1 cellular context compared by ENCODE assay signal in genomic region chr17:38731526-38732294, GRCh38.
TF ChIP-seq lines count a peak whose summit lies in the region.

No MANE protein-coding gene starts in this region.

TF ChIP-seq in GM12878, 131 proteins besides CTCF, POLR2A, EP300 and RAD21:
- TF ChIP-seq TBL1XR1 (IDR thresholded peaks at IDR 0.05; ENCODE audit: low read depth, low read length) (no peak), ZSCAN29 (IDR thresholded peaks at IDR 0.05) (no peak), PML (IDR thresholded peaks at IDR 0.05; ENCODE audit: low read length) (no peak), PBX3 (IDR thresholded peaks at IDR 0.05; ENCODE audit: insufficient replicate concordance, low read depth, low read length) (no peak), ZZZ3 (IDR thresholded peaks at IDR 0.05; ENCODE audit: control insufficient read depth, insufficient read length, low read depth) (no peak), ZNF687 (IDR thresholded peaks at IDR 0.05) (no peak), LARP7 (IDR thresholded peaks at IDR 0.05) (no peak), MTA3 (IDR thresholded peaks at IDR 0.05; ENCODE audit: borderline replicate concordance, low read length) (no peak), BRCA1 (IDR thresholded peaks at IDR 0.05; ENCODE audit: low read depth, low read length) (no peak), BHLHE40 (IDR thresholded peaks at IDR 0.05; ENCODE audit: borderline replicate concordance in 1 of 2, low read depth in 2 of 2, low read length in 1 of 2) (no peak), USF1 (IDR thresholded peaks at IDR 0.05; ENCODE audit: borderline replicate concordance, extremely low read length, insufficient read depth, low read depth, low read length) (no peak), POLR2AphosphoS5 (IDR thresholded peaks at IDR 0.05; ENCODE audit: low read length) (no peak), GATAD2B (conservative IDR thresholded peaks at IDR 0.05; ENCODE audit: low read depth) (no peak), RAD51 (IDR thresholded peaks at IDR 0.05) (no peak)
- TF ChIP-seq, protein P1, sequence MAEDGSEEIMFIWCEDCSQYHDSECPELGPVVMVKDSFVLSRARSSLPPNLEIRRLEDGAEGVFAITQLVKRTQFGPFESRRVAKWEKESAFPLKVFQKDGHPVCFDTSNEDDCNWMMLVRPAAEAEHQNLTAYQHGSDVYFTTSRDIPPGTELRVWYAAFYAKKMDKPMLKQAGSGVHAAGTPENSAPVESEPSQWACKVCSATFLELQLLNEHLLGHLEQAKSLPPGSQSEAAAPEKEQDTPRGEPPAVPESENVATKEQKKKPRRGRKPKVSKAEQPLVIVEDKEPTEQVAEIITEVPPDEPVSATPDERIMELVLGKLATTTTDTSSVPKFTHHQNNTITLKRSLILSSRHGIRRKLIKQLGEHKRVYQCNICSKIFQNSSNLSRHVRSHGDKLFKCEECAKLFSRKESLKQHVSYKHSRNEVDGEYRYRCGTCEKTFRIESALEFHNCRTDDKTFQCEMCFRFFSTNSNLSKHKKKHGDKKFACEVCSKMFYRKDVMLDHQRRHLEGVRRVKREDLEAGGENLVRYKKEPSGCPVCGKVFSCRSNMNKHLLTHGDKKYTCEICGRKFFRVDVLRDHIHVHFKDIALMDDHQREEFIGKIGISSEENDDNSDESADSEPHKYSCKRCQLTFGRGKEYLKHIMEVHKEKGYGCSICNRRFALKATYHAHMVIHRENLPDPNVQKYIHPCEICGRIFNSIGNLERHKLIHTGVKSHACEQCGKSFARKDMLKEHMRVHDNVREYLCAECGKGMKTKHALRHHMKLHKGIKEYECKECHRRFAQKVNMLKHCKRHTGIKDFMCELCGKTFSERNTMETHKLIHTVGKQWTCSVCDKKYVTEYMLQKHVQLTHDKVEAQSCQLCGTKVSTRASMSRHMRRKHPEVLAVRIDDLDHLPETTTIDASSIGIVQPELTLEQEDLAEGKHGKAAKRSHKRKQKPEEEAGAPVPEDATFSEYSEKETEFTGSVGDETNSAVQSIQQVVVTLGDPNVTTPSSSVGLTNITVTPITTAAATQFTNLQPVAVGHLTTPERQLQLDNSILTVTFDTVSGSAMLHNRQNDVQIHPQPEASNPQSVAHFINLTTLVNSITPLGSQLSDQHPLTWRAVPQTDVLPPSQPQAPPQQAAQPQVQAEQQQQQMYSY (CRISPR knock-in tag; IDR thresholded peaks at IDR 0.05): no peak
- TF ChIP-seq, protein P2, sequence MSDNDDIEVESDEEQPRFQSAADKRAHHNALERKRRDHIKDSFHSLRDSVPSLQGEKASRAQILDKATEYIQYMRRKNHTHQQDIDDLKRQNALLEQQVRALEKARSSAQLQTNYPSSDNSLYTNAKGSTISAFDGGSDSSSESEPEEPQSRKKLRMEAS (IDR thresholded peaks at IDR 0.05; ENCODE audit: low read depth, low read length): no peak
TF ChIP-seq in GM12878: peak in this region for 0.
